8 cellular contexts compared by ENCODE assay signal in genomic region chr1:2414297-2414958, GRCh38. TPM values are rescaled to one million over a fixed set of nuclear protein-coding genes. Genes with fewer than 3 reads are reported as not detected.
DNase-seq lines count a peak whose midpoint lies in the region; ATAC-seq, FAIRE-seq and TF ChIP-seq lines count a peak whose summit lies in the region.

No MANE protein-coding gene starts in this region.

- H4K8ac ChIP-seq in H1 (ENCODE audit: extremely low read depth, insufficient read depth, low read length) (peak overlapping the region; percentile 40), mesendoderm (ENCODE audit: low read depth, low read length) (no peak overlapping the region)

- no peak for ATAC-seq in HG02678 (IDR thresholded peaks at IDR 0.05; ENCODE audit: unreplicated experiment)

- H3K4ac ChIP-seq in H1 (replicated peaks; ENCODE audit: insufficient read length, low read depth, low read length) (no peak overlapping the region), mesendoderm (ENCODE audit: low read depth, low read length) (no peak overlapping the region)

- H3K27ac ChIP-seq in BLaER1 (peak overlapping the region; percentile 91), H1 (ENCODE audit: low read depth, low read length) (no peak overlapping the region), mesendoderm (ENCODE audit: low read depth, low read length) (no peak overlapping the region)

- no peak overlapping the region for H3K23ac ChIP-seq in H1 (ENCODE audit: insufficient read length)
- no peak overlapping the region for H3K23ac ChIP-seq in mesendoderm (ENCODE audit: low read length)

- peak; percentile 72 for DNase-seq in HEK293T (ENCODE audit: extremely low spot score)
- DNase-seq in NK-92 treated with Interleukin-12 subunit alpha and Interleukin-12 subunit beta, amount 100 ng/mL, for 24 hours (lab: John Stamatoyannopoulos, UW): peak; percentile 70
- DNase-seq in activated CD8-positive, alpha-beta memory T cell treated with anti-CD3 and anti-CD28 coated beads for 24 hours: peak; percentile 93
- peak in 1 of 2 experiments; percentile 93 for DNase-seq in H1 (ENCODE audit: low read depth in 1 of 2, low spot score in 2 of 2)
- peak; percentile 65 for DNase-seq in mesendoderm
- peak; percentile 66 to 70 for DNase-seq in stimulated activated CD8-positive, alpha-beta memory T cell treated with anti-CD3 and anti-CD28 coated beads, Interleukin-15, amount 100 ng/mL, for 48 hours (ENCODE audit: low read depth in 2 of 2)

- H2AK5ac ChIP-seq in H1 (ENCODE audit: low read depth, low read length) (no peak overlapping the region), mesendoderm (ENCODE audit: low read length) (no peak overlapping the region)

- H4K5ac ChIP-seq in H1 (ENCODE audit: insufficient read length, low read depth, low read length): no peak overlapping the region
- H4K5ac ChIP-seq in mesendoderm (ENCODE audit: low read length): no peak overlapping the region

- peaks cover 15% of the 10 kb centered on the region for H3K23me2 ChIP-seq in H1 (ENCODE audit: low read depth, low read length)

- H3K4me1 ChIP-seq in BLaER1: peaks cover 52% of the 10 kb centered on the region
- H3K4me1 ChIP-seq in H1 (replicated peaks in 1 of 4; ENCODE audit: control insufficient read depth in 3 of 4, insufficient read depth in 4 of 4, low read length in 3 of 4): peaks cover 0 to 14% (median 11%) of the 10 kb centered on the region in 4 experiments; a peak in 5 of 7 replicates
- H3K4me1 ChIP-seq in mesendoderm (ENCODE audit: control insufficient read depth, low read depth, low read length): peaks cover 3% of the 10 kb centered on the region

- H3K18ac ChIP-seq in H1 (ENCODE audit: extremely low read depth, low read length) (peak overlapping the region; percentile 71), mesendoderm (ENCODE audit: low read length) (no peak overlapping the region)

- no peak for TF ChIP-seq POLR2A in H1 (IDR thresholded peaks at IDR 0.05; ENCODE audit: control extremely low read depth in 1 of 2, low read depth in 2 of 2, low read length in 2 of 2)

- H3K56ac ChIP-seq in H1 (replicated peaks; ENCODE audit: insufficient read length, low read depth, low read length): no peak overlapping the region
- peak overlapping the region; percentile 95 for H3K56ac ChIP-seq in mesendoderm (ENCODE audit: low read length)

- 10% methylated on average over 19 of the region's 25 CpGs; no CpG with 5 or more reads in 1 of the 2 experiments for WGBS in H1 (ENCODE audit: extremely low coverage in 1 of 2, insufficient coverage in 1 of 2, insufficient read length in 1 of 2, insufficient replicate concordance in 2 of 2, low coverage in 1 of 2, low lambda C conversion rate in 2 of 2, missing lambda C conversion rate in 1 of 2), 2 experiments
- WGBS in mesendoderm (ENCODE audit: extremely low coverage, insufficient coverage, low lambda C conversion rate): no CpG with 5 or more reads among the region's 25 CpGs

- H3K36me3 ChIP-seq in BLaER1 (peaks cover 10% of the 10 kb centered on the region; the same call in 1 of the 2 replicates), H1 (ENCODE audit: control insufficient read depth in 2 of 4, insufficient read depth in 4 of 4, low read length in 3 of 4) (no peaks in the 10 kb centered on the region; a peak in 2 of 8 replicates), mesendoderm (ENCODE audit: control insufficient read depth, insufficient read depth, low read length) (no peaks in the 10 kb centered on the region)

- POLR2A ChIA-PET in HEK293T (lab: Yijun Ruan, JAX): interaction anchor here (1.0 kb wide), 1 partner anchor 133 kb away, joined by 4 read pairs; no protein-coding TSS in a partner anchor
- POLR2A ChIA-PET in H1 (lab: Charles Lee; ENCODE audit: partially characterized antibody): no interaction called here

- no peak overlapping the region for H2BK12ac ChIP-seq in H1 (ENCODE audit: low read depth, low read length)

- H3K4me2 ChIP-seq in BLaER1 (peak overlapping the region; percentile 99), H1 (ENCODE audit: insufficient read depth in 1 of 2, low read depth in 2 of 2, low read length in 2 of 2) (peak overlapping the region; percentile 75 to 91), mesendoderm (ENCODE audit: low read length) (peak overlapping the region; percentile 94)

- H3K9me3 ChIP-seq in BLaER1 (no peaks in the 10 kb centered on the region), H1 (ENCODE audit: insufficient read depth in 2 of 2, low read depth in 1 of 2, low read length in 1 of 2) (no peaks in the 10 kb centered on the region)

- no peak overlapping the region for H2BK120ac ChIP-seq in H1 (replicated peaks; ENCODE audit: low read depth, low read length)
- no peak overlapping the region for H2BK120ac ChIP-seq in mesendoderm (ENCODE audit: low read depth, low read length)

- H3K9ac ChIP-seq in BLaER1: peak overlapping the region; percentile 86; the same call in 1 of the 2 replicates
- no peak overlapping the region for H3K9ac ChIP-seq in H1 (replicated peaks in 1 of 4; ENCODE audit: extremely low read depth in 1 of 4, low read depth in 3 of 4, low read length in 3 of 4)
- H3K9ac ChIP-seq in mesendoderm (ENCODE audit: low read length): peak overlapping the region; percentile 90

- H3K4me3 ChIP-seq in BLaER1: peak overlapping the region; percentile 80
- H3K4me3 ChIP-seq in H1 (ENCODE audit: extremely low read depth in 1 of 4, insufficient read depth in 2 of 4, low read depth in 3 of 4, low read length in 4 of 4): peak overlapping the region in 1 of 4 experiments; percentile 92; a peak in 3 of 8 replicates
- no peak overlapping the region for H3K4me3 ChIP-seq in mesendoderm (ENCODE audit: low read length)

- H3K79me1 ChIP-seq in H1 (ENCODE audit: low read depth, low read length) (no peaks in the 10 kb centered on the region), mesendoderm (ENCODE audit: low read length) (peaks cover 5% of the 10 kb centered on the region)

- H3K14ac ChIP-seq in H1 (ENCODE audit: insufficient read length): no peak overlapping the region

- peaks cover 0 to 6% of the 10 kb centered on the region in 2 experiments; a peak in 1 of 4 replicates for H3K79me2 ChIP-seq in H1 (ENCODE audit: control insufficient read depth in 1 of 2, insufficient read depth in 2 of 2, low read length in 2 of 2)
- peaks cover 5% of the 10 kb centered on the region for H3K79me2 ChIP-seq in mesendoderm (ENCODE audit: control insufficient read depth, insufficient read depth, low read length)

- FAIRE-seq in H1 (lab: Jason Lieb, UNC): no peak

- H4K91ac ChIP-seq in H1 (replicated peaks; ENCODE audit: insufficient read length, low read length): no peak overlapping the region

- peak in 2 of 3 experiments; percentile 83 to 85; a peak in 3 of 4 replicates for TF ChIP-seq CTCF in H1 (IDR thresholded peaks at IDR 0.05; ENCODE audit: control extremely low read depth in 1 of 3, insufficient read depth in 1 of 3, low read depth in 1 of 3, low read length in 3 of 3)

- CTCF ChIA-PET in HEK293T (lab: Yijun Ruan, JAX) (interaction anchor here (0.6 to 1.6 kb wide), 5 partner anchors 15 to 386 kb away, joined by 3 to 5 read pairs (median 3); no protein-coding TSS in a partner anchor), H1 (lab: Charles Lee; ENCODE audit: partially characterized antibody) (interaction anchor here (0.7 to 2.6 kb wide), 15 partner anchors 10 to 1295 kb away, joined by 3 to 12 read pairs (median 3); partner anchors contain the start of gene PANK4)

- H2BK5ac ChIP-seq in H1 (ENCODE audit: low read depth, low read length) (no peak overlapping the region), mesendoderm (ENCODE audit: low read length) (no peak overlapping the region)

- H3K27me3 ChIP-seq in BLaER1 (peaks cover 3% of the 10 kb centered on the region; the same call in 1 of the 2 replicates), H1 (replicated peaks in 1 of 4; ENCODE audit: control insufficient read depth in 3 of 4, extremely low read depth in 1 of 4, insufficient read depth in 3 of 4, low read length in 3 of 4) (peaks cover 0 to 2% (median 0%) of the 10 kb centered on the region in 4 experiments; a peak in 2 of 7 replicates), mesendoderm (ENCODE audit: insufficient read depth, low read length, poor library complexity) (no peaks in the 10 kb centered on the region)

- H2AFZ ChIP-seq in H1 (ENCODE audit: low read length): no peak overlapping the region

- no peak overlapping the region for H2BK20ac ChIP-seq in H1 (ENCODE audit: low read length)

- TF ChIP-seq EP300 in H1 (IDR thresholded peaks at IDR 0.05; ENCODE audit: borderline replicate concordance in 1 of 2, low read depth in 2 of 2, low read length in 2 of 2): no peak

- H4K20me1 ChIP-seq in BLaER1: no peaks in the 10 kb centered on the region
- H4K20me1 ChIP-seq in H1 (replicated peaks in 1 of 2; ENCODE audit: control insufficient read depth in 1 of 2, insufficient read depth in 2 of 2, low read length in 2 of 2): peaks cover 0 to 4% of the 10 kb centered on the region in 2 experiments

- H2BK15ac ChIP-seq in H1 (ENCODE audit: low read length) (no peak overlapping the region), mesendoderm (replicated peaks; ENCODE audit: low read depth) (no peak overlapping the region)

- peak; percentile 89 to 97 for TF ChIP-seq RAD21 in H1 (IDR thresholded peaks at IDR 0.05 in 1 of 2, conservative IDR thresholded peaks at IDR 0.05 in 1 of 2; ENCODE audit: low read depth in 2 of 2, low read length in 2 of 2)

RNA-seq across cellular contexts. Expression of gene PEX10, which starts 2.1 kb away (rescaled TPM):
- total RNA-seq in H1 (2021; fragmentation: NEBNext Ultra II Directional; extraction: Animal tissue kit (Norgen Biotek cat#: 25700)): 24.3 and 24.7 TPM in 2 replicates
- polyA plus RNA-seq in H1 (2011; rRNA removed): 26.9 and 37.3 TPM in 2 replicates
- 29.9 TPM for polyA plus RNA-seq in H1 (2011; cell fraction: cytosol; rRNA removed)
- 42.6 TPM for polyA plus RNA-seq in H1 (2011; cell fraction: nucleus; rRNA removed)
- 16.5 to 25.6 TPM (median 24.1 TPM) in 4 replicates for polyA plus RNA-seq in H1 (2012, experiment 1 of 2)
- polyA plus RNA-seq in H1 (2012, experiment 2 of 2): 26.0 TPM
- 13.3 TPM for polyA plus RNA-seq in H1 (2013, experiment 1 of 2)
- 13.7 TPM for polyA plus RNA-seq in H1 (2013, experiment 2 of 2)
- 10.7 and 13.6 TPM in 2 replicates for polyA minus RNA-seq in H1 (2011; rRNA and poly(A)+ RNA removed)
- polyA minus RNA-seq in H1 (2011; cell fraction: cytosol; rRNA and poly(A)+ RNA removed): 19.8 TPM
- polyA minus RNA-seq in H1 (2011; cell fraction: nucleus; rRNA and poly(A)+ RNA removed): 22.3 TPM
- 17.5 TPM for polyA plus RNA-seq in mesendoderm (2013, experiment 1 of 2)
- polyA plus RNA-seq in mesendoderm (2013, experiment 2 of 2): 18.3 TPM

RNA-seq across cellular contexts. Expression of gene RER1, which starts 22.8 kb away (rescaled TPM):
- total RNA-seq in H1 (2021; fragmentation: NEBNext Ultra II Directional; extraction: Animal tissue kit (Norgen Biotek cat#: 25700)): 92.0 and 102 TPM in 2 replicates
- 120 and 134 TPM in 2 replicates for polyA plus RNA-seq in H1 (2011; rRNA removed)
- 93.7 TPM for polyA plus RNA-seq in H1 (2011; cell fraction: cytosol; rRNA removed)
- polyA plus RNA-seq in H1 (2011; cell fraction: nucleus; rRNA removed): 63.8 TPM
- 70.3 to 94.7 TPM (median 80.1 TPM) in 4 replicates for polyA plus RNA-seq in H1 (2012, experiment 1 of 2)
- 37.7 TPM for polyA plus RNA-seq in H1 (2012, experiment 2 of 2)
- polyA plus RNA-seq in H1 (2013, experiment 1 of 2): 96.9 TPM
- polyA plus RNA-seq in H1 (2013, experiment 2 of 2): 106 TPM
- 133 and 151 TPM in 2 replicates for polyA minus RNA-seq in H1 (2011; rRNA and poly(A)+ RNA removed)
- polyA minus RNA-seq in H1 (2011; cell fraction: cytosol; rRNA and poly(A)+ RNA removed): 34.6 TPM
- polyA minus RNA-seq in H1 (2011; cell fraction: nucleus; rRNA and poly(A)+ RNA removed): 20.3 TPM
- 78.4 TPM for polyA plus RNA-seq in mesendoderm (2013, experiment 1 of 2)
- polyA plus RNA-seq in mesendoderm (2013, experiment 2 of 2): 82.3 TPM

RNA-seq across cellular contexts. Expression of gene MORN1, which starts 23.1 kb away (rescaled TPM):
- 9.1 and 10.5 TPM in 2 replicates for total RNA-seq in H1 (2021; fragmentation: NEBNext Ultra II Directional; extraction: Animal tissue kit (Norgen Biotek cat#: 25700))
- 5.0 and 7.6 TPM in 2 replicates for polyA plus RNA-seq in H1 (2011; rRNA removed)
- 6.9 TPM for polyA plus RNA-seq in H1 (2011; cell fraction: cytosol; rRNA removed)
- 15.8 TPM for polyA plus RNA-seq in H1 (2011; cell fraction: nucleus; rRNA removed)
- polyA plus RNA-seq in H1 (2012, experiment 1 of 2): 4.3 to 8.9 TPM (median 7.8 TPM) in 4 replicates
- 2.9 TPM for polyA plus RNA-seq in H1 (2012, experiment 2 of 2)
- 3.5 TPM for polyA plus RNA-seq in H1 (2013, experiment 1 of 2)
- polyA plus RNA-seq in H1 (2013, experiment 2 of 2): 3.7 TPM
- polyA minus RNA-seq in H1 (2011; rRNA and poly(A)+ RNA removed): 9.2 and 11.9 TPM in 2 replicates
- polyA minus RNA-seq in H1 (2011; cell fraction: cytosol; rRNA and poly(A)+ RNA removed): 7.9 TPM
- polyA minus RNA-seq in H1 (2011; cell fraction: nucleus; rRNA and poly(A)+ RNA removed): 14.4 TPM
- 2.1 TPM for polyA plus RNA-seq in mesendoderm (2013, experiment 1 of 2)
- 1.6 TPM for polyA plus RNA-seq in mesendoderm (2013, experiment 2 of 2)

Comparison
In these comparisons a context has a peak if more than half of its experiments do, and no peak if none do; other contexts are left out.
1. H3K9ac ChIP-seq: peak in BLaER1 (single experiment) and mesendoderm (single experiment); none in H1 (0 of 4).
2. Peak in every context shown above with its lines, with median percentiles within 50 percentile points of each other: H3K4me2 ChIP-seq.